ENCODE assay signal across 8 cellular contexts in genomic region chr18:9913526-9914333, GRCh38. TPM values are rescaled to one million over a fixed set of nuclear protein-coding genes. Genes with fewer than 3 reads are reported as not detected.
A peak's percentile ranks its signal among the peaks of the same experiment; 100 is the strongest.
DNase-seq lines count a peak whose midpoint lies in the region; ATAC-seq and TF ChIP-seq lines count a peak whose summit lies in the region.

A gene with protein sequence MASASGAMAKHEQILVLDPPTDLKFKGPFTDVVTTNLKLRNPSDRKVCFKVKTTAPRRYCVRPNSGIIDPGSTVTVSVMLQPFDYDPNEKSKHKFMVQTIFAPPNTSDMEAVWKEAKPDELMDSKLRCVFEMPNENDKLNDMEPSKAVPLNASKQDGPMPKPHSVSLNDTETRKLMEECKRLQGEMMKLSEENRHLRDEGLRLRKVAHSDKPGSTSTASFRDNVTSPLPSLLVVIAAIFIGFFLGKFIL (plus strand): TSS chr18:9914016. CDS start chr18:9914257, 241 bp downstream.

- H3K4me3 ChIP-seq in GM12864 (ENCODE audit: low read depth, low read length), result peak within 1 kb of the TSS; percentile 95

- peak within 1 kb of the TSS; percentile 97 for H3K4me3 Mint-ChIP-seq in activated naive CD8-positive, alpha-beta T cell

- peak; percentile 85 for DNase-seq in GM12864 (ENCODE audit: low read depth)
- DNase-seq in NCI-H1105 treated with DMSO at 0.1 percent for 48 hours (lab: John Stamatoyannopoulos, UW), result peak; percentile 79
- DNase-seq in SKM-1 treated with dmso at 0.1 percent for 144 hours (lab: John Stamatoyannopoulos, UW; ENCODE audit: unreplicated experiment), result peak; percentile 90
- peak; percentile 97 for DNase-seq in glomerular visceral epithelial cell (ENCODE audit: extremely low spot score)
- DNase-seq in omental fat pad (ENCODE audit: low spot score), result peak; percentile 76

- H3K27ac Mint-ChIP-seq in activated naive CD8-positive, alpha-beta T cell, result peak within 1 kb of the TSS; percentile 94

- peak; percentile 83 for ATAC-seq in HG02678 (IDR thresholded peaks at IDR 0.05; ENCODE audit: unreplicated experiment)
- ATAC-seq in omental fat pad (ENCODE audit: low FRiP score), result peak; percentile 93

- H3K27ac ChIP-seq in temporal lobe (ENCODE audit: low read depth, low read length), result peak within 1 kb of the TSS; percentile 91

- H3K36me3 Mint-ChIP-seq in activated naive CD8-positive, alpha-beta T cell, result no peaks in the 10 kb centered on the region

- TF ChIP-seq CTCF in GM12864 (IDR thresholded peaks at IDR 0.05; ENCODE audit: low read depth, low read length, missing control alignments), result no peak
- no peak for TF ChIP-seq CTCF in omental fat pad (IDR thresholded peaks at IDR 0.05)

- H3K27me3 Mint-ChIP-seq in activated naive CD8-positive, alpha-beta T cell, result no peaks in the 10 kb centered on the region

- H3K4me1 Mint-ChIP-seq in activated naive CD8-positive, alpha-beta T cell (ENCODE audit: low read depth), result peaks cover 28% of the 10 kb centered on the region

- no peaks in the 10 kb centered on the region for H3K9me3 Mint-ChIP-seq in activated naive CD8-positive, alpha-beta T cell (ENCODE audit: low read depth)

RNA-seq across cellular contexts. Expression of the gene that starts here (rescaled TPM):
- total RNA-seq in omental fat pad (100 to 1,000 TPM; 173 to 345 (median 246) TPM), temporal lobe (99.6 TPM)

Comparison
In these comparisons a context has a peak if more than half of its experiments do, and no peak if none do; other contexts are left out.
1. Peak in every context shown above with its lines: DNase-seq, ATAC-seq, H3K4me3 ChIP-seq and H3K27ac ChIP-seq.